In genomic region chrX:24605946-24606345, GRCh38 we compare ENCODE assay signal across 1 cellular context. TPM values are rescaled to one million over a fixed set of nuclear protein-coding genes. Genes with fewer than 3 reads are reported as not detected.
"Had no signal": no experiment of that assay in that cellular context is flagged by ENCODE, and none has a peak within 500 bp of the region (broad histone marks: within the 10 kb centered on the region; RNA-seq: fewer than 3 reads in every experiment).

No MANE protein-coding gene starts in this region.

RNA-seq across cellular contexts. Expression of gene PCYT1B, which starts 41.2 kb away (rescaled TPM):
- total RNA-seq: T-helper 2 cell treated with Interferon-gamma antibody and Interleukin-4, amounts not matched to agents 100 ng/mL and 5 ng/mL, for 36 hours had no signal
